In genomic region chr4:26131711-26132110, GRCh38 we compare ENCODE assay signal across 1 cellular context.
TF ChIP-seq lines count a peak whose summit lies in the region.

No MANE protein-coding gene starts in this region.

TF ChIP-seq in GM12878, 131 proteins besides CTCF, POLR2A, EP300 and RAD21 (continued from another document and continues in another):
- TF ChIP-seq CEBPZ (IDR thresholded peaks at IDR 0.05; ENCODE audit: low read depth, low read length) (no peak), ZBTB40 (IDR thresholded peaks at IDR 0.05; ENCODE audit: borderline replicate concordance) (no peak), BCL3 (IDR thresholded peaks at IDR 0.05; ENCODE audit: borderline replicate concordance, insufficient read depth, low read depth, low read length, poor library complexity, severe bottlenecking) (peak; percentile 40), ZNF592 (IDR thresholded peaks at IDR 0.05) (no peak), ZNF274 (IDR thresholded peaks at IDR 0.05; ENCODE audit: insufficient read depth, insufficient read length) (no peak), NBN (IDR thresholded peaks at IDR 0.05) (peak; percentile 69), SUZ12 (IDR thresholded peaks at IDR 0.05; ENCODE audit: unreplicated experiment) (no peak), USF2 (IDR thresholded peaks at IDR 0.05; ENCODE audit: borderline replicate concordance, low read depth, low read length) (no peak), TCF3 (IDR thresholded peaks at IDR 0.05; ENCODE audit: borderline replicate concordance, insufficient read depth, low read depth, low read length) (0 out of 2 replicates have a peak, but pooled peaks have one; percentile 49), ZNF207 (IDR thresholded peaks at IDR 0.05; ENCODE audit: borderline replicate concordance) (no peak), CEBPB (IDR thresholded peaks at IDR 0.05; ENCODE audit: borderline replicate concordance in 1 of 2, low read depth in 2 of 2, low read length in 2 of 2) (peak in 1 of 2 experiments; percentile 90; a peak in 2 of 4 replicates), PKNOX1 (IDR thresholded peaks at IDR 0.05) (peak; percentile 71), ZNF384 (IDR thresholded peaks at IDR 0.05; ENCODE audit: borderline replicate concordance, low read depth, low read length) (peak; percentile 33; the same call in 1 of the 2 replicates), CBX5 (IDR thresholded peaks at IDR 0.05; ENCODE audit: low read depth) (peak; percentile 88; the same call in 1 of the 2 replicates), NRF1 (conservative IDR thresholded peaks at IDR 0.05; ENCODE audit: low read depth, low read length) (no peak), YBX1 (IDR thresholded peaks at IDR 0.05) (no peak), SREBF1 (IDR thresholded peaks at IDR 0.05; ENCODE audit: low read length) (no peak), CUX1 (IDR thresholded peaks at IDR 0.05; ENCODE audit: insufficient replicate concordance, low read depth, low read length) (no peak), SPI1 (IDR thresholded peaks at IDR 0.05; ENCODE audit: borderline replicate concordance, insufficient read depth, low read depth, low read length) (no peak), CREB1 (IDR thresholded peaks at IDR 0.05; ENCODE audit: low read depth) (peak; percentile 54; the same call in 1 of the 2 replicates), BACH1 (IDR thresholded peaks at IDR 0.05; ENCODE audit: borderline replicate concordance) (no peak; the same call in 1 of the 2 replicates), MYB (IDR thresholded peaks at IDR 0.05; ENCODE audit: borderline replicate concordance, low read depth, low read length) (no peak), RCOR1 (conservative IDR thresholded peaks at IDR 0.05; ENCODE audit: low read depth, low read length) (0 out of 2 replicates have a peak, but pooled peaks have one; percentile 22), RELB (IDR thresholded peaks at IDR 0.05; ENCODE audit: low read depth) (peak; percentile 83), MLLT1 (IDR thresholded peaks at IDR 0.05) (peak; percentile 69), JUNB (IDR thresholded peaks at IDR 0.05) (peak; percentile 48; the same call in 1 of the 2 replicates), ETV6 (conservative IDR thresholded peaks at IDR 0.05 in 1 of 2, IDR thresholded peaks at IDR 0.05 in 1 of 2; ENCODE audit: borderline replicate concordance in 1 of 2, low read depth in 1 of 2) (peak in 1 of 2 experiments; percentile 80; a peak in 1 of 4 replicates)
